19 cellular contexts compared by ENCODE assay signal in genomic region chr7:155995183-155995612, GRCh38.
DNase-seq lines count a peak whose midpoint lies in the region; ATAC-seq, FAIRE-seq and TF ChIP-seq lines count a peak whose summit lies in the region.
"Had no signal": no experiment of that assay in that cellular context is flagged by ENCODE, and none has a peak within 500 bp of the region (broad histone marks: within the 10 kb centered on the region; RNA-seq: fewer than 3 reads in every experiment).

No MANE protein-coding gene starts in this region.

- H3K36me3 ChIP-seq in thymus (ENCODE audit: control insufficient read depth, insufficient read depth), result no peaks in the 10 kb centered on the region
- H3K36me3 ChIP-seq in SJCRH30, result no peaks in the 10 kb centered on the region
- H3K36me3 ChIP-seq: esophagus squamous epithelium, left ventricle myocardium inferior, right lobe of liver, uterus had no signal

- H3K9me3 ChIP-seq in thymus (ENCODE audit: control insufficient read depth) (peaks cover 1% of the 10 kb centered on the region), SJCRH30 (replicated peaks) (no peaks in the 10 kb centered on the region)
- H3K9me3 ChIP-seq: esophagus squamous epithelium, left ventricle myocardium inferior, right lobe of liver, uterus had no signal

- POLR2A ChIA-PET in activated CD8-positive, alpha-beta T cell treated with anti-CD3 and anti-CD28 coated beads, Interleukin-2, amount 10 ng/mL, durations not matched to agents 7 days and 5 days (lab: Charles Lee), result interaction anchor here (0.8 kb wide), 1 partner anchor 648 kb away, joined by 3 read pairs; no protein-coding TSS in a partner anchor

- 74% methylated on average over 11 of the region's 11 CpGs for whole genome bisulfite sequencing in thymus

- peak overlapping the region; percentile 43 for H3K4me3 Mint-ChIP-seq in activated naive CD4-positive, alpha-beta T cell treated with anti-CD3 and anti-CD28 coated beads, Interleukin-2, amount 10 ng/mL, durations not matched to agents 7 days and 5 days
- peak overlapping the region; percentile 55 for H3K4me3 Mint-ChIP-seq in activated CD8-positive, alpha-beta T cell treated with anti-CD3 and anti-CD28 coated beads, Interleukin-2, amount 10 ng/mL, durations not matched to agents 7 days and 5 days

- no peak for TF ChIP-seq CTCF in D721Med (IDR thresholded peaks at IDR 0.05; ENCODE audit: insufficient read depth, missing control alignments)

- peaks cover 74% of the 10 kb centered on the region for H3K27me3 Mint-ChIP-seq in activated naive CD4-positive, alpha-beta T cell treated with anti-CD3 and anti-CD28 coated beads, Interleukin-2, amount 10 ng/mL, durations not matched to agents 7 days and 5 days
- peaks cover 5% of the 10 kb centered on the region for H3K27me3 Mint-ChIP-seq in activated CD8-positive, alpha-beta T cell treated with anti-CD3 and anti-CD28 coated beads, Interleukin-2, amount 10 ng/mL, durations not matched to agents 7 days and 5 days (ENCODE audit: low read depth)

- peak overlapping the region; percentile 82 for H3K27ac Mint-ChIP-seq in activated naive CD4-positive, alpha-beta T cell treated with anti-CD3 and anti-CD28 coated beads, Interleukin-2, amount 10 ng/mL, durations not matched to agents 7 days and 5 days
- peak overlapping the region; percentile 86 for H3K27ac Mint-ChIP-seq in activated CD8-positive, alpha-beta T cell treated with anti-CD3 and anti-CD28 coated beads, Interleukin-2, amount 10 ng/mL, durations not matched to agents 7 days and 5 days

- DNase-seq in activated naive CD4-positive, alpha-beta T cell treated with anti-CD3 and anti-CD28 coated beads, Interleukin-2, amount 10 ng/mL, durations not matched to agents 7 days and 5 days, result peak; percentile 43
- no peak for DNase-seq in activated naive CD4-positive, alpha-beta T cell treated with Interleukin-2 at 50 U/mL for 16 hours
- DNase-seq in Kasumi-1 (lab: John Stamatoyannopoulos, UW), result peak; percentile 50 to 61
- peak; percentile 46 for DNase-seq in activated CD8-positive, alpha-beta T cell treated with anti-CD3 and anti-CD28 coated beads, Interleukin-2, amount 10 ng/mL, durations not matched to agents 7 days and 5 days
- no peak for DNase-seq in SK-N-DZ (ENCODE audit: low spot score)
- DNase-seq in D721Med (ENCODE audit: insufficient read length, low spot score), result no peak
- no peak for DNase-seq in SJCRH30
- DNase-seq: activated CD4-positive, alpha-beta T cell treated with anti-CD3 and anti-CD28 coated beads for 1 hour; caudate nucleus; esophagus squamous epithelium; left ventricle myocardium inferior; NCI-H1694 treated with DMSO at 0.1 percent for 48 hours; NCI-H446; occipital lobe; right lobe of liver; SHP77 treated with DMSO at 0.1 percent for 48 hours; uterus had no signal

- H3K27ac ChIP-seq in thymus (ENCODE audit: low read depth) (peak overlapping the region; percentile 46), SJCRH30 (no peak overlapping the region)
- H3K27ac ChIP-seq: esophagus squamous epithelium, left ventricle myocardium inferior, right lobe of liver, uterus had no signal

- peaks cover 70% of the 10 kb centered on the region for H3K4me1 Mint-ChIP-seq in activated naive CD4-positive, alpha-beta T cell treated with anti-CD3 and anti-CD28 coated beads, Interleukin-2, amount 10 ng/mL, durations not matched to agents 7 days and 5 days
- peaks cover 67% of the 10 kb centered on the region for H3K4me1 Mint-ChIP-seq in activated CD8-positive, alpha-beta T cell treated with anti-CD3 and anti-CD28 coated beads, Interleukin-2, amount 10 ng/mL, durations not matched to agents 7 days and 5 days (ENCODE audit: low read depth)

- H3K27me3 ChIP-seq in thymus (ENCODE audit: control insufficient read depth, insufficient read depth) (no peaks in the 10 kb centered on the region), SJCRH30 (peaks cover 31% of the 10 kb centered on the region)
- H3K27me3 ChIP-seq: right lobe of liver, uterus had no signal

- H3K36me3 Mint-ChIP-seq in activated naive CD4-positive, alpha-beta T cell treated with anti-CD3 and anti-CD28 coated beads, Interleukin-2, amount 10 ng/mL, durations not matched to agents 7 days and 5 days, result no peaks in the 10 kb centered on the region
- no peaks in the 10 kb centered on the region for H3K36me3 Mint-ChIP-seq in activated CD8-positive, alpha-beta T cell treated with anti-CD3 and anti-CD28 coated beads, Interleukin-2, amount 10 ng/mL, durations not matched to agents 7 days and 5 days (ENCODE audit: low read depth)
- H3K36me3 Mint-ChIP-seq: CD8-positive, alpha-beta memory T cell had no signal

- CTCF ChIA-PET in activated naive CD4-positive, alpha-beta T cell treated with anti-CD3 and anti-CD28 coated beads, Interleukin-2, amount 10 ng/mL, durations not matched to agents 7 days and 5 days (lab: Charles Lee), result interaction anchor here (1.0 kb wide), 1 partner anchor 31 kb away, joined by 4 read pairs; no protein-coding TSS in a partner anchor
- CTCF ChIA-PET in activated CD8-positive, alpha-beta T cell treated with anti-CD3 and anti-CD28 coated beads, Interleukin-2, amount 10 ng/mL, durations not matched to agents 7 days and 5 days (lab: Charles Lee), result no interaction called here

- no peak for FAIRE-seq in D721Med (lab: Jason Lieb, UNC)

- ATAC-seq in activated CD8-positive, alpha-beta T cell treated with anti-CD3 and anti-CD28 coated beads, Interleukin-2, amount 10 ng/mL, durations not matched to agents 7 days and 5 days, result peak; percentile 49
- ATAC-seq: right lobe of liver had no signal

- peaks cover 41% of the 10 kb centered on the region for H3K4me1 ChIP-seq in thymus (ENCODE audit: control insufficient read depth, insufficient read depth, low read length)
- H3K4me1 ChIP-seq in SJCRH30, result no peaks in the 10 kb centered on the region
- H3K4me1 ChIP-seq: left ventricle myocardium inferior, right lobe of liver, uterus had no signal

- H3K4me3 ChIP-seq in thymus (ENCODE audit: low read length) (no peak overlapping the region), SJCRH30 (no peak overlapping the region)
- H3K4me3 ChIP-seq: esophagus squamous epithelium, left ventricle myocardium inferior, right lobe of liver, uterus had no signal

- peaks cover 10% of the 10 kb centered on the region for H3K9me3 Mint-ChIP-seq in activated naive CD4-positive, alpha-beta T cell treated with anti-CD3 and anti-CD28 coated beads, Interleukin-2, amount 10 ng/mL, durations not matched to agents 7 days and 5 days
- H3K9me3 Mint-ChIP-seq in activated CD8-positive, alpha-beta T cell treated with anti-CD3 and anti-CD28 coated beads, Interleukin-2, amount 10 ng/mL, durations not matched to agents 7 days and 5 days (ENCODE audit: insufficient read depth), result no peaks in the 10 kb centered on the region

Comparison
In these comparisons a context has a peak if more than half of its experiments do, and no peak if none do; other contexts are left out.
1. DNase-seq: peak in activated naive CD4-positive, alpha-beta T cell treated with anti-CD3 and anti-CD28 coated beads, Interleukin-2, amount 10 ng/mL, durations not matched to agents 7 days and 5 days (single experiment), Kasumi-1 (2 of 2) and activated CD8-positive, alpha-beta T cell treated with anti-CD3 and anti-CD28 coated beads, Interleukin-2, amount 10 ng/mL, durations not matched to agents 7 days and 5 days (single experiment); none in activated naive CD4-positive, alpha-beta T cell treated with Interleukin-2 at 50 U/mL for 16 hours (single experiment), SK-N-DZ (single experiment), D721Med (single experiment) and SJCRH30 (0 of 2).